Comparison of ENCODE assay signal across 24 cellular contexts in genomic region chr20:56005389-56005715, GRCh38. TPM values are rescaled to one million over a fixed set of nuclear protein-coding genes. Genes with fewer than 3 reads are reported as not detected.
DNase-seq lines count a peak whose midpoint lies in the region; ATAC-seq, FAIRE-seq and TF ChIP-seq lines count a peak whose summit lies in the region.
"Had no signal": no experiment of that assay in that cellular context is flagged by ENCODE, and none has a peak within 500 bp of the region (broad histone marks: within the 10 kb centered on the region; RNA-seq: fewer than 3 reads in every experiment).

TSS of gene CBLN4 (minus strand) at chr20:56005519. CDS start at chr20:56004171, 1,348 bp downstream.

- no peak for TF ChIP-seq CTCF in H1 (IDR thresholded peaks at IDR 0.05; ENCODE audit: control extremely low read depth in 1 of 3, insufficient read depth in 1 of 3, low read depth in 1 of 3, low read length in 3 of 3)
- no peak for TF ChIP-seq CTCF in activated CD8-positive, alpha-beta T cell treated with anti-CD3 and anti-CD28 coated beads for 36 hours (IDR thresholded peaks at IDR 0.05)

- peaks cover 0 to 5% (median under 1%) of the 10 kb centered on the region in 4 experiments; a peak in 4 of 7 replicates for H3K4me1 ChIP-seq in H1 (replicated peaks in 1 of 4; ENCODE audit: control insufficient read depth in 3 of 4, insufficient read depth in 4 of 4, low read length in 3 of 4)
- H3K4me1 ChIP-seq: BLaER1 treated with 17β-estradiol and CSF1 and Interleukin-3, amounts not matched to agents 10 nM and 100 nM had no signal

- H2AK5ac ChIP-seq in H1 (ENCODE audit: low read depth, low read length) = no peak within 1 kb of the TSS

- H3K79me2 ChIP-seq in H1 (ENCODE audit: control insufficient read depth in 1 of 2, insufficient read depth in 2 of 2, low read length in 2 of 2) = no peaks in the 10 kb centered on the region

- peaks cover 6% of the 10 kb centered on the region for H3K9me3 Mint-ChIP-seq in activated CD8-positive, alpha-beta T cell treated with anti-CD3 and anti-CD28 coated beads for 36 hours

- no peak within 1 kb of the TSS for H2BK15ac ChIP-seq in H1 (ENCODE audit: low read length)

- peak within 1 kb of the TSS; percentile 53 to 76; a peak in 3 of 4 replicates for H3K4me2 ChIP-seq in H1 (ENCODE audit: insufficient read depth in 1 of 2, low read depth in 2 of 2, low read length in 2 of 2)
- H3K4me2 ChIP-seq: BLaER1 treated with 17β-estradiol and CSF1 and Interleukin-3, amounts not matched to agents 10 nM and 100 nM had no signal

- H3K4me3 Mint-ChIP-seq in activated CD8-positive, alpha-beta T cell treated with anti-CD3 and anti-CD28 coated beads for 36 hours = no peak within 1 kb of the TSS

- no peak within 1 kb of the TSS for H3K23ac ChIP-seq in H1 (ENCODE audit: insufficient read length)

- no peak for FAIRE-seq in H1 (lab: Jason Lieb, UNC)
- FAIRE-seq: GM12878, GM18507 had no signal

- H4K20me1 ChIP-seq in H1 (replicated peaks in 1 of 2; ENCODE audit: control insufficient read depth in 1 of 2, insufficient read depth in 2 of 2, low read length in 2 of 2) = no peaks in the 10 kb centered on the region
- H4K20me1 ChIP-seq: BLaER1 treated with 17β-estradiol and CSF1 and Interleukin-3, amounts not matched to agents 10 nM and 100 nM had no signal

- no peaks in the 10 kb centered on the region; the same call in 1 of the 2 replicates for H3K23me2 ChIP-seq in H1 (ENCODE audit: low read depth, low read length)

- no peak within 1 kb of the TSS for H3K56ac ChIP-seq in H1 (replicated peaks; ENCODE audit: insufficient read length, low read depth, low read length)

- no peaks in the 10 kb centered on the region for H3K36me3 ChIP-seq in H1 (ENCODE audit: control insufficient read depth in 2 of 4, insufficient read depth in 4 of 4, low read length in 3 of 4)
- H3K36me3 ChIP-seq: BLaER1 treated with 17β-estradiol and CSF1 and Interleukin-3, amounts not matched to agents 10 nM and 100 nM; Peyer's patch had no signal

- peak; percentile 24 for ATAC-seq in sciatic nerve
- no peak for ATAC-seq in GM21737 (IDR thresholded peaks at IDR 0.05; ENCODE audit: unreplicated experiment)
- ATAC-seq in activated CD8-positive, alpha-beta T cell treated with anti-CD3 and anti-CD28 coated beads for 36 hours = no peak
- no peak for ATAC-seq in GM19463 (IDR thresholded peaks at IDR 0.05; ENCODE audit: unreplicated experiment)
- ATAC-seq: GM12878 had no signal

- H3K27me3 ChIP-seq in H1 (replicated peaks in 1 of 4; ENCODE audit: control insufficient read depth in 3 of 4, extremely low read depth in 1 of 4, insufficient read depth in 3 of 4, low read length in 3 of 4) = peaks cover 24 to 48% (median 47%) of the 10 kb centered on the region in 4 experiments
- H3K27me3 ChIP-seq: BLaER1 treated with 17β-estradiol and CSF1 and Interleukin-3, amounts not matched to agents 10 nM and 100 nM had no signal

- WGBS in H1 (ENCODE audit: extremely low coverage in 1 of 2, insufficient coverage in 1 of 2, insufficient read length in 1 of 2, insufficient replicate concordance in 2 of 2, low coverage in 1 of 2, low lambda C conversion rate in 2 of 2, missing lambda C conversion rate in 1 of 2), 2 experiments = 21% methylated on average over 18 of the region's 29 CpGs; no CpG with 5 or more reads in 1 of the 2 experiments

- intact Hi-C loops in sciatic nerve (cut with DNase I) = no loop called here
- intact Hi-C loops in activated CD8-positive, alpha-beta T cell treated with anti-CD3 and anti-CD28 coated beads for 36 hours (cut with micrococcal nuclease) = no loop called here

- H3K27ac Mint-ChIP-seq in activated CD8-positive, alpha-beta T cell treated with anti-CD3 and anti-CD28 coated beads for 36 hours = no peak within 1 kb of the TSS

- H3K9me3 ChIP-seq in H1 (ENCODE audit: insufficient read depth in 2 of 2, low read depth in 1 of 2, low read length in 1 of 2) = peaks cover under 1 to 57% of the 10 kb centered on the region in 2 experiments; a peak in 3 of 4 replicates

- no peak for TF ChIP-seq RAD21 in H1 (IDR thresholded peaks at IDR 0.05 in 1 of 2, conservative IDR thresholded peaks at IDR 0.05 in 1 of 2; ENCODE audit: low read depth in 2 of 2, low read length in 2 of 2)

- H4K8ac ChIP-seq in H1 (ENCODE audit: extremely low read depth, insufficient read depth, low read length) = no peak within 1 kb of the TSS

- POLR2A ChIA-PET in H1 (lab: Charles Lee; ENCODE audit: partially characterized antibody) = no interaction called here
- POLR2A ChIA-PET in activated CD8-positive, alpha-beta T cell treated with anti-CD3 and anti-CD28 coated beads for 36 hours (lab: Charles Lee) = no interaction called here

- no peak within 1 kb of the TSS for H3K27ac ChIP-seq in H1 (ENCODE audit: low read depth, low read length)
- H3K27ac ChIP-seq: BLaER1 treated with 17β-estradiol and CSF1 and Interleukin-3, amounts not matched to agents 10 nM and 100 nM; HL-60; Peyer's patch had no signal

- no peaks in the 10 kb centered on the region for H3K4me1 Mint-ChIP-seq in activated CD8-positive, alpha-beta T cell treated with anti-CD3 and anti-CD28 coated beads for 36 hours (ENCODE audit: low read depth)

- 0 out of 2 replicates have a peak within 1 kb of the TSS, but pooled peaks have one; percentile 53 for H2AFZ ChIP-seq in H1 (ENCODE audit: low read length)

- H3K18ac ChIP-seq in H1 (ENCODE audit: extremely low read depth, low read length) = no peak within 1 kb of the TSS

- DNase-seq in NCI-H82 (lab: John Stamatoyannopoulos, UW) = peak; percentile 30
- no peak for DNase-seq in NCI-H82 treated with DMSO at 0.1 percent for 48 hours (lab: John Stamatoyannopoulos, UW; ENCODE audit: unreplicated experiment)
- DNase-seq in H1 (ENCODE audit: low read depth in 1 of 2, low spot score in 2 of 2) = peak in 1 of 2 experiments; percentile 64
- DNase-seq in left kidney (ENCODE audit: low read depth, low spot score) = peak; percentile 62
- no peak for DNase-seq in sciatic nerve (ENCODE audit: low spot score)
- no peak for DNase-seq in activated CD8-positive, alpha-beta T cell treated with anti-CD3 and anti-CD28 coated beads for 36 hours
- DNase-seq: 8988T, DMS53, GOT3, KG1, NCI-H1092 treated with DMSO at 0.1 percent for 48 hours, NCI-H187 treated with DMSO at 0.1 percent for 48 hours, NCI-H2171, NCI-H446 treated with DMSO at 0.1 percent for 48 hours, NCI-H748 treated with DMSO at 0.1 percent for 48 hours, Peyer's patch, Right ventricle myocardium superior had no signal

- no peak within 1 kb of the TSS for H3K9ac ChIP-seq in H1 (replicated peaks in 1 of 4; ENCODE audit: extremely low read depth in 1 of 4, low read depth in 3 of 4, low read length in 3 of 4)
- H3K9ac ChIP-seq: BLaER1 treated with 17β-estradiol and CSF1 and Interleukin-3, amounts not matched to agents 10 nM and 100 nM had no signal

- no peaks in the 10 kb centered on the region for H3K36me3 Mint-ChIP-seq in activated CD8-positive, alpha-beta T cell treated with anti-CD3 and anti-CD28 coated beads for 36 hours (ENCODE audit: low read depth)

- peak within 1 kb of the TSS; percentile 27 to 59 (median 34); a peak in 7 of 8 replicates for H3K4me3 ChIP-seq in H1 (ENCODE audit: extremely low read depth in 1 of 4, insufficient read depth in 2 of 4, low read depth in 3 of 4, low read length in 4 of 4)
- H3K4me3 ChIP-seq: BLaER1 treated with 17β-estradiol and CSF1 and Interleukin-3, amounts not matched to agents 10 nM and 100 nM; GM12878; Peyer's patch had no signal

- no peak within 1 kb of the TSS for H2BK12ac ChIP-seq in H1 (ENCODE audit: low read depth, low read length)

- no peak within 1 kb of the TSS for H4K91ac ChIP-seq in H1 (replicated peaks; ENCODE audit: insufficient read length, low read length)

- no peak within 1 kb of the TSS for H3K14ac ChIP-seq in H1 (ENCODE audit: insufficient read length)

- H4K5ac ChIP-seq in H1 (ENCODE audit: insufficient read length, low read depth, low read length) = no peak within 1 kb of the TSS

- no peak within 1 kb of the TSS for H2BK120ac ChIP-seq in H1 (replicated peaks; ENCODE audit: low read depth, low read length)

- H3K4ac ChIP-seq in H1 (replicated peaks; ENCODE audit: insufficient read length, low read depth, low read length) = no peak within 1 kb of the TSS

- no peak within 1 kb of the TSS for H2BK5ac ChIP-seq in H1 (ENCODE audit: low read depth, low read length)

- CTCF ChIA-PET in H1 (lab: Charles Lee; ENCODE audit: partially characterized antibody) = no interaction called here
- CTCF ChIA-PET in activated CD8-positive, alpha-beta T cell treated with anti-CD3 and anti-CD28 coated beads for 36 hours (lab: Charles Lee) = no interaction called here

- TF ChIP-seq EP300 in H1 (IDR thresholded peaks at IDR 0.05; ENCODE audit: borderline replicate concordance in 1 of 2, low read depth in 2 of 2, low read length in 2 of 2) = no peak

- TF ChIP-seq POLR2A in H1 (IDR thresholded peaks at IDR 0.05; ENCODE audit: control extremely low read depth in 1 of 2, low read depth in 2 of 2, low read length in 2 of 2) = no peak

- no peaks in the 10 kb centered on the region for H3K79me1 ChIP-seq in H1 (ENCODE audit: low read depth, low read length)

- peaks cover 26% of the 10 kb centered on the region for H3K27me3 Mint-ChIP-seq in activated CD8-positive, alpha-beta T cell treated with anti-CD3 and anti-CD28 coated beads for 36 hours

- H2BK20ac ChIP-seq in H1 (ENCODE audit: low read length) = no peak within 1 kb of the TSS

TF ChIP-seq in H1, 55 proteins besides CTCF, POLR2A, EP300 and RAD21 (continues in another document):
- no peak for TF ChIP-seq KDM4A (IDR thresholded peaks at IDR 0.05; ENCODE audit: low read depth, low read length, severe bottlenecking)
- TF ChIP-seq TCF12 (IDR thresholded peaks at IDR 0.05; ENCODE audit: low read depth, low read length) = no peak
- no peak for TF ChIP-seq TAF1 (IDR thresholded peaks at IDR 0.05; ENCODE audit: low read depth, low read length)
- TF ChIP-seq, protein P1, sequence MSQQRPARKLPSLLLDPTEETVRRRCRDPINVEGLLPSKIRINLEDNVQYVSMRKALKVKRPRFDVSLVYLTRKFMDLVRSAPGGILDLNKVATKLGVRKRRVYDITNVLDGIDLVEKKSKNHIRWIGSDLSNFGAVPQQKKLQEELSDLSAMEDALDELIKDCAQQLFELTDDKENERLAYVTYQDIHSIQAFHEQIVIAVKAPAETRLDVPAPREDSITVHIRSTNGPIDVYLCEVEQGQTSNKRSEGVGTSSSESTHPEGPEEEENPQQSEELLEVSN (IDR thresholded peaks at IDR 0.05) = no peak
- TF ChIP-seq RBBP5 (IDR thresholded peaks at IDR 0.05; ENCODE audit: borderline replicate concordance, low read depth, low read length) = no peak

RNA-seq across cellular contexts. Expression of gene CBLN4, which starts in this region (rescaled TPM):
- 0.10 and 0.13 TPM in 2 replicates for total RNA-seq in H1 (2021; fragmentation: NEBNext Ultra II Directional; extraction: Animal tissue kit (Norgen Biotek cat#: 25700))
- polyA plus RNA-seq in H1 (2011; rRNA removed) = 0.03 TPM in 2 replicates
- 0.03 TPM for polyA plus RNA-seq in H1 (2011; cell fraction: cytosol; rRNA removed)
- not detected for polyA plus RNA-seq in H1 (2011; cell fraction: nucleus; rRNA removed)
- polyA plus RNA-seq in H1 (2012, experiment 1 of 2) = 0.05 TPM in 1 of 4 replicates, not detected in the others
- polyA plus RNA-seq in H1 (2012, experiment 2 of 2) = 0.05 TPM
- 0.10 TPM for polyA plus RNA-seq in H1 (2013, experiment 1 of 2)
- polyA plus RNA-seq in H1 (2013, experiment 2 of 2) = 0.04 TPM
- not detected in 2 replicates for polyA minus RNA-seq in H1 (2011; rRNA and poly(A)+ RNA removed)
- polyA minus RNA-seq in H1 (2011; cell fraction: cytosol; rRNA and poly(A)+ RNA removed) = not detected
- not detected for polyA minus RNA-seq in H1 (2011; cell fraction: nucleus; rRNA and poly(A)+ RNA removed)
- total RNA-seq in sciatic nerve = 14.1 TPM
- not detected for total RNA-seq in activated CD8-positive, alpha-beta T cell treated with anti-CD3 and anti-CD28 coated beads for 36 hours
- total RNA-seq: GM12878, M059J, Right ventricle myocardium superior had no signal
- polyA plus RNA-seq: GM12878 had no signal

Comparison
In these comparisons a context has a peak if more than half of its experiments do, and no peak if none do; other contexts are left out.
1. RNA of gene CBLN4 (total RNA-seq): 14.1 TPM in sciatic nerve (single experiment); 0.10 to 0.13 TPM in H1 and not detected in activated CD8-positive, alpha-beta T cell treated with anti-CD3 and anti-CD28 coated beads for 36 hours; every median in the first group is over 10 times any median in the second.
2. DNase-seq: peak in NCI-H82 (single experiment) and left kidney (single experiment); none in NCI-H82 treated with DMSO at 0.1 percent for 48 hours (single experiment), sciatic nerve (single experiment) and activated CD8-positive, alpha-beta T cell treated with anti-CD3 and anti-CD28 coated beads for 36 hours (single experiment).